In the genomic region with DNA sequence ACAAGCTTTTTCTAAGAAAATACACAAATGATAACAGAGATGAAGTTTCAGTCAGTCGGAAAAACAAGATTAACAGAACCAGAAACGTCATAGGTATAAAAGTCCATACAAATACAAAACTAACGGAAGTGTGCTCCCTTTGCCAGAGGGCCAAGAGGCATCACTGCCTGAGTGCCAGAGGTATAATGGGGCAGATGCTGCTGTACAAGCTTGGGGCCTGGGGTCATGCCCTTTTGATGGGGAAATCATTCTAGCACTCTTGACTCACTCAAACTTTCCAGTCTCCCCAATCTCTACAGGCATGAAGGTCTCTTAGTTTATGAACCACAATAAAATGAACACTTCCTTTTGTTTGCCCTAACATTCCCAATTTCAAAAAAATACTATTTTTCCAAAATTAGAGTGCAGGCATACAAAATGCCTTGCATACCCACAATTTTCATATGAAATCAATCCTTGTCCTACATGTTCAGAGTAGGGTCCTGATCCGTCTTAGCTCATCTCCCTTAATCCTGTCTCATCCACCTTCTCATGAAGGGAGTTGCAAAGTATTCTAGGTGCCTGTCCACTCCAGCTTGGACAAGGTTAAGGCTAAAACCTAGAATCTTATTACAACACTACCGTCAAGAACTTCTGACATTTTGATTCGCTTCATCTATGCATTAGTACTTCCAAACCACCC, we compare ENCODE assay signal across 9 cellular contexts. TPM values are rescaled to one million over a fixed set of nuclear protein-coding genes. Genes with fewer than 3 reads are reported as not detected.
A peak's percentile ranks its signal among the peaks of the same experiment; 100 is the strongest.
DNase-seq lines count a peak whose midpoint lies in the region; ATAC-seq and TF ChIP-seq lines count a peak whose summit lies in the region.
"Had no signal": no experiment of that assay in that cellular context is flagged by ENCODE, and none has a peak within 500 bp of the region (broad histone marks: within the 10 kb centered on the region; RNA-seq: fewer than 3 reads in every experiment).

No MANE protein-coding gene starts in this region.

- peak overlapping the region; percentile 32 for H3K27ac Mint-ChIP-seq in chondrocyte (ENCODE audit: unreplicated experiment)
- peak overlapping the region; percentile 72 to 99 (median 90) for H3K27ac Mint-ChIP-seq in naive thymus-derived CD8-positive, alpha-beta T cell

- H3K4me3 ChIP-seq in BJ (ENCODE audit: low read depth, low read length), result peak overlapping the region; percentile 98
- H3K4me3 ChIP-seq in MG63, result peak overlapping the region; percentile 97

- H3K36me3 Mint-ChIP-seq in chondrocyte (ENCODE audit: low read depth), result peaks cover 11% of the 10 kb centered on the region
- H3K36me3 Mint-ChIP-seq in naive thymus-derived CD8-positive, alpha-beta T cell, result peaks cover 7 to 45% (median 13%) of the 10 kb centered on the region in 3 donors

- no peaks in the 10 kb centered on the region for H3K9me3 Mint-ChIP-seq in chondrocyte (ENCODE audit: low read depth)
- H3K9me3 Mint-ChIP-seq in naive thymus-derived CD8-positive, alpha-beta T cell, result no peaks in the 10 kb centered on the region

- no peaks in the 10 kb centered on the region for H3K27me3 Mint-ChIP-seq in chondrocyte (ENCODE audit: low read depth)
- no peaks in the 10 kb centered on the region for H3K27me3 Mint-ChIP-seq in naive thymus-derived CD8-positive, alpha-beta T cell

- no peak for DNase-seq in BJ (ENCODE audit: low read depth)
- no peak for DNase-seq in MG63
- DNase-seq in chondrocyte (ENCODE audit: low spot score), result no peak
- no peak for DNase-seq in naive thymus-derived CD8-positive, alpha-beta T cell
- DNase-seq in G401 (ENCODE audit: low spot score), result no peak
- no peak for DNase-seq in NCI-H446 (lab: John Stamatoyannopoulos, UW)
- DNase-seq: NCI-H1930 had no signal

- no peak for ATAC-seq in naive thymus-derived CD8-positive, alpha-beta T cell
- ATAC-seq in GM21529 (IDR thresholded peaks at IDR 0.05; ENCODE audit: unreplicated experiment) (no peak), GM18511 (IDR thresholded peaks at IDR 0.05; ENCODE audit: unreplicated experiment) (no peak)

- H3K36me3 ChIP-seq in BJ (ENCODE audit: control insufficient read depth, insufficient read depth, low read length), result peaks cover 12% of the 10 kb centered on the region
- peaks cover 64% of the 10 kb centered on the region for H3K36me3 ChIP-seq in MG63

- TF ChIP-seq CTCF in BJ (IDR thresholded peaks at IDR 0.05; ENCODE audit: insufficient read depth, low read depth, low read length) (no peak), chondrocyte (IDR thresholded peaks at IDR 0.05) (no peak)

- POLR2A ChIA-PET in BJ (lab: Charles Lee), result no interaction called here
- POLR2A ChIA-PET in naive thymus-derived CD8-positive, alpha-beta T cell (lab: Charles Lee), result interaction anchor here (0.8 to 1.2 kb wide), 2 partner anchors 37 to 268 kb away, joined by 3 read pairs; partner anchors contain the start of gene TNFRSF25

- H3K4me1 Mint-ChIP-seq in chondrocyte (ENCODE audit: low read depth), result peaks cover 36% of the 10 kb centered on the region
- peaks cover 20 to 61% (median 50%) of the 10 kb centered on the region in 4 donors for H3K4me1 Mint-ChIP-seq in naive thymus-derived CD8-positive, alpha-beta T cell

- peak overlapping the region; percentile 93 for H3K4me3 Mint-ChIP-seq in chondrocyte (ENCODE audit: unreplicated experiment)
- peak overlapping the region; percentile 84 to 98 (median 92) for H3K4me3 Mint-ChIP-seq in naive thymus-derived CD8-positive, alpha-beta T cell

- CTCF ChIA-PET in BJ (lab: Yijun Ruan, JAX), result interaction anchor here (0.8 to 2.9 kb wide), 6 partner anchors 8 to 145 kb away, joined by 3 to 17 read pairs (median 6); partner anchors contain the start of gene RNF207

- in situ Hi-C loops in G401 (cut with HindIII; ENCODE audit: low sequenced_read_pairs), result no loop called here

- no peaks in the 10 kb centered on the region for H3K9me3 ChIP-seq in MG63

- H3K27me3 ChIP-seq in BJ (ENCODE audit: control insufficient read depth, insufficient read depth, low read length) (no peaks in the 10 kb centered on the region), MG63 (no peaks in the 10 kb centered on the region)

RNA-seq across cellular contexts. Expression of gene RPL22, which starts 1.5 kb away (rescaled TPM):
- polyA plus RNA-seq in BJ (2011; rRNA removed), result 76.9 and 216 TPM in 2 replicates
- 16.1 and 19.3 TPM in 2 replicates for polyA minus RNA-seq in BJ (2011; rRNA and poly(A)+ RNA removed)
- total RNA-seq in MG63 (2014; rRNA removed; shearing (Covaris generic); ENCODE audit: low replicate concordance), result 168 and 264 TPM in 2 replicates
- total RNA-seq in chondrocyte, result 208 to 243 TPM (median 220 TPM) in 3 replicates
- total RNA-seq in naive thymus-derived CD8-positive, alpha-beta T cell, result 100 to 1,000 TPM; 577 to 597 TPM
- polyA plus RNA-seq in naive thymus-derived CD8-positive, alpha-beta T cell, result 100 to 1,000 TPM; 291 to 370 (median 306) TPM
- 286 and 296 TPM in 2 replicates for total RNA-seq in G401 (2014; rRNA removed; shearing (Covaris generic))

RNA-seq across cellular contexts. Expression of gene RNF207, which starts 8.0 kb away (rescaled TPM):
- polyA plus RNA-seq in BJ (2011; rRNA removed), result 12.0 and 17.9 TPM in 2 replicates
- polyA minus RNA-seq in BJ (2011; rRNA and poly(A)+ RNA removed), result 8.6 and 14.1 TPM in 2 replicates
- 7.8 and 7.9 TPM in 2 replicates for total RNA-seq in MG63 (2014; rRNA removed; shearing (Covaris generic); ENCODE audit: low replicate concordance)
- total RNA-seq in chondrocyte, result 15.6 to 19.9 TPM (median 17.9 TPM) in 3 replicates
- under 1 TPM; 0.36 to 0.47 TPM for total RNA-seq in naive thymus-derived CD8-positive, alpha-beta T cell
- polyA plus RNA-seq in naive thymus-derived CD8-positive, alpha-beta T cell, result not detected
- 0.44 and 5.1 TPM in 2 replicates for total RNA-seq in G401 (2014; rRNA removed; shearing (Covaris generic))

RNA-seq across cellular contexts. Expression of gene CHD5, which starts 17.8 kb away (rescaled TPM):
- 0.01 and 0.04 TPM in 2 replicates for polyA plus RNA-seq in BJ (2011; rRNA removed)
- 0.09 TPM in 1 of 2 replicates, not detected in the other for polyA minus RNA-seq in BJ (2011; rRNA and poly(A)+ RNA removed)
- total RNA-seq in MG63 (2014; rRNA removed; shearing (Covaris generic); ENCODE audit: low replicate concordance), result 0.07 and 0.23 TPM in 2 replicates
- 0.23 to 1.0 TPM (median 0.42 TPM) in 3 replicates for total RNA-seq in chondrocyte
- total RNA-seq in naive thymus-derived CD8-positive, alpha-beta T cell, result under 1 TPM; 0.10 to 0.14 TPM
- under 1 TPM in 1 of 3 donors, not detected in 2; 0.06 TPM for polyA plus RNA-seq in naive thymus-derived CD8-positive, alpha-beta T cell
- total RNA-seq in G401 (2014; rRNA removed; shearing (Covaris generic)), result 12.0 and 13.5 TPM in 2 replicates

RNA-seq across cellular contexts. Expression of gene ICMT, which starts 37.9 kb away (rescaled TPM):
- 86.2 and 91.5 TPM in 2 replicates for polyA plus RNA-seq in BJ (2011; rRNA removed)
- 43.6 and 59.2 TPM in 2 replicates for polyA minus RNA-seq in BJ (2011; rRNA and poly(A)+ RNA removed)
- 83.9 and 87.1 TPM in 2 replicates for total RNA-seq in MG63 (2014; rRNA removed; shearing (Covaris generic); ENCODE audit: low replicate concordance)
- 72.7 to 94.2 TPM (median 73.1 TPM) in 3 replicates for total RNA-seq in chondrocyte
- total RNA-seq in naive thymus-derived CD8-positive, alpha-beta T cell, result 10 to 100 TPM; 12.9 to 16.3 TPM
- polyA plus RNA-seq in naive thymus-derived CD8-positive, alpha-beta T cell, result 10 to 100 TPM; 13.0 to 15.6 (median 14.1) TPM
- 93.8 and 107 TPM in 2 replicates for total RNA-seq in G401 (2014; rRNA removed; shearing (Covaris generic))

RNA-seq across cellular contexts. Expression of gene HES3, which starts 46.1 kb away (rescaled TPM):
- not detected in 2 replicates for polyA plus RNA-seq in BJ (2011; rRNA removed)
- polyA minus RNA-seq in BJ (2011; rRNA and poly(A)+ RNA removed), result not detected in 2 replicates
- not detected in 2 replicates for total RNA-seq in MG63 (2014; rRNA removed; shearing (Covaris generic); ENCODE audit: low replicate concordance)
- total RNA-seq in chondrocyte, result not detected in 3 replicates
- not detected for total RNA-seq in naive thymus-derived CD8-positive, alpha-beta T cell
- not detected for polyA plus RNA-seq in naive thymus-derived CD8-positive, alpha-beta T cell
- not detected in 2 replicates for total RNA-seq in G401 (2014; rRNA removed; shearing (Covaris generic))
